Comparison of ENCODE assay signal across 9 cellular contexts in genomic region chr3:42701371-42702065, GRCh38. TPM values are rescaled to one million over a fixed set of nuclear protein-coding genes. Genes with fewer than 3 reads are reported as not detected.
DNase-seq lines count a peak whose midpoint lies in the region; ATAC-seq, FAIRE-seq and TF ChIP-seq lines count a peak whose summit lies in the region.
"Had no signal": no experiment of that assay in that cellular context is flagged by ENCODE, and none has a peak within 500 bp of the region (broad histone marks: within the 10 kb centered on the region; RNA-seq: fewer than 3 reads in every experiment).

No MANE protein-coding gene starts in this region.

- 83% methylated on average over 7 of the region's 15 CpGs for WGBS in A549 (ENCODE audit: missing lambda C conversion rate)
- 4% methylated on average over 15 of the region's 15 CpGs for WGBS in K562 (ENCODE audit: insufficient coverage, low coverage, missing lambda C conversion rate)

- peaks cover 5% of the 10 kb centered on the region for H3K9me1 ChIP-seq in K562 (ENCODE audit: control insufficient read depth, insufficient read depth, low read length)

- H3K27ac ChIP-seq in A549 (no peak overlapping the region), K562 (ENCODE audit: extremely low read depth, low read depth, low read length) (no peak overlapping the region), layer of hippocampus (ENCODE audit: low read depth, low read length) (peak overlapping the region; percentile 98)
- H3K27ac ChIP-seq: BLaER1 treated with 17β-estradiol and CSF1 and Interleukin-3, amounts not matched to agents 10 nM and 100 nM had no signal

- no peak for TF ChIP-seq RAD21 in A549 (conservative IDR thresholded peaks at IDR 0.05 in 1 of 2, IDR thresholded peaks at IDR 0.05 in 1 of 2)
- no peak for TF ChIP-seq RAD21 in K562 (CRISPR knock-in tag; conservative IDR thresholded peaks at IDR 0.05 in 1 of 2, IDR thresholded peaks at IDR 0.05 in 1 of 2)

- H3K9ac ChIP-seq in K562 (ENCODE audit: insufficient read depth in 1 of 2, low read depth in 2 of 2, low read length in 2 of 2): no peak overlapping the region
- H3K9ac ChIP-seq: BLaER1 treated with 17β-estradiol and CSF1 and Interleukin-3, amounts not matched to agents 10 nM and 100 nM had no signal

- TF ChIP-seq CTCF in A549 (IDR thresholded peaks at IDR 0.05): no peak
- TF ChIP-seq CTCF in K562 (IDR thresholded peaks at IDR 0.05 in 2 of 3, conservative IDR thresholded peaks at IDR 0.05 in 1 of 3; ENCODE audit: insufficient read depth in 2 of 3, low read depth in 1 of 3, low read length in 3 of 3): no peak

- H3K4me2 ChIP-seq in A549: no peak overlapping the region
- no peak overlapping the region for H3K4me2 ChIP-seq in K562 (ENCODE audit: insufficient read depth, low read length)
- H3K4me2 ChIP-seq: BLaER1 treated with 17β-estradiol and CSF1 and Interleukin-3, amounts not matched to agents 10 nM and 100 nM had no signal

- no peak for FAIRE-seq in A549 (lab: Jason Lieb, UNC)
- peak; percentile 76 for FAIRE-seq in K562 (lab: Jason Lieb, UNC)

- no peak overlapping the region for H2AFZ ChIP-seq in K562 (ENCODE audit: low read depth, low read length)

- H3K4me3 ChIP-seq in A549 (no peak overlapping the region), K562 (no peak overlapping the region)
- H3K4me3 ChIP-seq: BLaER1 treated with 17β-estradiol and CSF1 and Interleukin-3, amounts not matched to agents 10 nM and 100 nM had no signal

- H3K27me3 ChIP-seq in K562 (ENCODE audit: control insufficient read depth in 2 of 2, insufficient read depth in 2 of 2, low read length in 2 of 2): peaks cover 6 to 36% of the 10 kb centered on the region in 2 experiments
- no peaks in the 10 kb centered on the region for H3K27me3 ChIP-seq in layer of hippocampus (ENCODE audit: control insufficient read depth, insufficient read depth, low read length)
- H3K27me3 ChIP-seq: BLaER1 treated with 17β-estradiol and CSF1 and Interleukin-3, amounts not matched to agents 10 nM and 100 nM had no signal

- no peaks in the 10 kb centered on the region for H3K79me2 ChIP-seq in K562 (ENCODE audit: control insufficient read depth, insufficient read depth, low read length)

- no TSS peak for BruUV-seq in K562 (replicated peaks; lab: Mats Ljungman, UMichigan)

- H3K4me1 ChIP-seq in A549 (no peaks in the 10 kb centered on the region), K562 (replicated peaks in 1 of 2; ENCODE audit: control insufficient read depth in 2 of 2, insufficient read depth in 2 of 2, low read length in 2 of 2) (peaks cover 0 to 17% of the 10 kb centered on the region in 2 experiments; a peak in 1 of 5 replicates)

- CTCF ChIA-PET in A549 (lab: Yijun Ruan, JAX): interaction anchor here (1.0 kb wide), 1 partner anchor 10 kb away, joined by 3 read pairs; no protein-coding TSS in a partner anchor
- CTCF ChIA-PET in K562 (lab: Yijun Ruan, JAX; ENCODE audit: low intra/inter-chr PET ratio): interaction anchor here (0.6 kb wide), 1 partner anchor 129 kb away, joined by 4 read pairs; no protein-coding TSS in a partner anchor

- peaks cover 19% of the 10 kb centered on the region for H4K20me1 ChIP-seq in K562 (replicated peaks; ENCODE audit: control insufficient read depth, insufficient read depth, low read length)

- H3K9me3 ChIP-seq in A549 (no peaks in the 10 kb centered on the region), K562 (replicated peaks; ENCODE audit: control insufficient read depth, insufficient read depth, low read depth, low read length) (no peaks in the 10 kb centered on the region)
- H3K9me3 ChIP-seq: BLaER1 treated with 17β-estradiol and CSF1 and Interleukin-3, amounts not matched to agents 10 nM and 100 nM had no signal

- no peaks in the 10 kb centered on the region for H3K36me3 ChIP-seq in K562 (ENCODE audit: control insufficient read depth, insufficient read depth, low read length)
- H3K36me3 ChIP-seq: BLaER1 treated with 17β-estradiol and CSF1 and Interleukin-3, amounts not matched to agents 10 nM and 100 nM had no signal

- TF ChIP-seq POLR2A in A549 (IDR thresholded peaks at IDR 0.05; ENCODE audit: low read length) (no peak), K562 (conservative IDR thresholded peaks at IDR 0.05) (no peak)

- TF ChIP-seq EP300 in A549 (IDR thresholded peaks at IDR 0.05) (no peak), K562 (IDR thresholded peaks at IDR 0.05; ENCODE audit: low read length) (no peak)

- POLR2A ChIA-PET in A549 (lab: Yijun Ruan, JAX): no interaction called here
- POLR2A ChIA-PET in K562 (lab: Yijun Ruan, JAX): interaction anchor here (0.6 kb wide), 1 partner anchor 9 kb away, joined by 4 read pairs; no protein-coding TSS in a partner anchor

- intact Hi-C loops in K562 (cut with micrococcal nuclease): no loop called here

- ATAC-seq in A549 (peak; percentile 60 to 79; a peak in 5 of 6 replicates), K562 (peak; percentile 93), HG03108 (IDR thresholded peaks at IDR 0.05; ENCODE audit: unreplicated experiment) (no peak), HG03139 (IDR thresholded peaks at IDR 0.05; ENCODE audit: unreplicated experiment) (no peak)

- in situ Hi-C loops in K562 (cut with MboI): no loop called here

- DNase-seq in A549 (ENCODE audit: low read depth in 1 of 2, low spot score in 1 of 2) (peak; percentile 7 to 45), HT-29 (ENCODE audit: low spot score) (peak; percentile 24), UCSD-AML1 (lab: John Stamatoyannopoulos, UW; ENCODE audit: unreplicated experiment) (peak; percentile 75), K562 (ENCODE audit: extremely low read depth in 1 of 4, low spot score in 3 of 4) (peak; percentile 74 to 95 (median 92))
- DNase-seq in stimulated activated CD4-positive, alpha-beta T cell treated with anti-CD3 and anti-CD28 coated beads, Interleukin-4, amount 100 ng/mL, for 24 hours: peak; percentile 56

RNA-seq across cellular contexts. Expression of gene HHATL, which starts 1.1 kb away (rescaled TPM):
- polyA plus RNA-seq in A549 (2011; rRNA removed) (not detected in 2 replicates), A549 (2017; fragmentation: RNase III; extraction: RNeasy Plus Mini Kit Qiagen cat#74134 plus additional on column Dnase treatment) (not detected in 3 replicates), K562 (2011; rRNA removed) (not detected in 2 replicates), K562 (2014; fragmentation: Illumina TruSeq; extraction: Trizol) (not detected in 2 replicates), K562 (2014; fragmentation: Nextera tagmentation; extraction: Ambion mirVana) (not detected), K562 (2014; rRNA removed) (not detected in 2 replicates)
- polyA plus RNA-seq in A549 (2012; cell fraction: cytosol; rRNA removed): not detected in 2 replicates
- polyA plus RNA-seq in A549 (2012; cell fraction: nucleus; rRNA removed): 0.11 and 0.17 TPM in 2 replicates
- polyA minus RNA-seq in A549 (2011; rRNA and poly(A)+ RNA removed): not detected in 2 replicates
- not detected in 2 replicates for total RNA-seq in HT-29 (2014; rRNA removed; shearing (Covaris generic))
- total RNA-seq in K562 (2011; cell fraction: chromatin; rRNA removed; ENCODE audit: low replicate concordance): not detected in 2 replicates
- not detected in 2 replicates for total RNA-seq in K562 (2011; cell fraction: nucleolus; rRNA removed)
- not detected in 2 replicates for total RNA-seq in K562 (2011; cell fraction: nucleoplasm; rRNA removed)
- total RNA-seq in K562 (2014; rRNA removed) (not detected in 2 replicates), K562 (2014; rRNA removed; fragmentation: Illumina TruSeq; extraction: Trizol) (not detected in 2 replicates), K562 (2015; rRNA removed; fragmentation: Illumina TruSeq; extraction: Trizol) (not detected in 2 replicates), K562 (2021) (not detected in 2 replicates)
- polyA plus RNA-seq in K562 (2011; cell fraction: cytosol; rRNA removed): not detected in 2 replicates
- not detected in 2 replicates for polyA plus RNA-seq in K562 (2011; cell fraction: nucleus; rRNA removed)
- not detected in 2 replicates for polyA plus RNA-seq in K562 (2012)
- polyA minus RNA-seq in K562 (2011; rRNA and poly(A)+ RNA removed): not detected in 2 replicates
- polyA minus RNA-seq in K562 (2011; cell fraction: cytosol; rRNA and poly(A)+ RNA removed): not detected in 2 replicates
- polyA minus RNA-seq in K562 (2011; cell fraction: nucleus; rRNA and poly(A)+ RNA removed): not detected in 2 replicates

RNA-seq across cellular contexts. Expression of gene KLHL40, which starts 16.2 kb away (rescaled TPM):
- not detected in 2 replicates for polyA plus RNA-seq in A549 (2011; rRNA removed)
- not detected in 2 replicates for polyA plus RNA-seq in A549 (2012; cell fraction: cytosol; rRNA removed)
- not detected in 2 replicates for polyA plus RNA-seq in A549 (2012; cell fraction: nucleus; rRNA removed)
- not detected in 3 replicates for polyA plus RNA-seq in A549 (2017; fragmentation: RNase III; extraction: RNeasy Plus Mini Kit Qiagen cat#74134 plus additional on column Dnase treatment)
- polyA minus RNA-seq in A549 (2011; rRNA and poly(A)+ RNA removed): not detected in 2 replicates
- not detected in 2 replicates for total RNA-seq in HT-29 (2014; rRNA removed; shearing (Covaris generic))
- total RNA-seq in K562 (2011; cell fraction: chromatin; rRNA removed; ENCODE audit: low replicate concordance): not detected in 2 replicates
- total RNA-seq in K562 (2011; cell fraction: nucleolus; rRNA removed): not detected in 2 replicates
- not detected in 2 replicates for total RNA-seq in K562 (2011; cell fraction: nucleoplasm; rRNA removed)
- total RNA-seq in K562 (2014; rRNA removed): not detected in 2 replicates
- not detected in 2 replicates for total RNA-seq in K562 (2014; rRNA removed; fragmentation: Illumina TruSeq; extraction: Trizol)
- total RNA-seq in K562 (2015; rRNA removed; fragmentation: Illumina TruSeq; extraction: Trizol): not detected in 2 replicates
- not detected in 2 replicates for total RNA-seq in K562 (2021)
- polyA plus RNA-seq in K562 (2011; rRNA removed): not detected in 2 replicates
- polyA plus RNA-seq in K562 (2011; cell fraction: cytosol; rRNA removed): not detected in 2 replicates
- polyA plus RNA-seq in K562 (2011; cell fraction: nucleus; rRNA removed): not detected in 2 replicates
- polyA plus RNA-seq in K562 (2012): not detected in 2 replicates
- polyA plus RNA-seq in K562 (2014; fragmentation: Illumina TruSeq; extraction: Trizol): not detected in 2 replicates
- polyA plus RNA-seq in K562 (2014; fragmentation: Nextera tagmentation; extraction: Ambion mirVana): not detected
- polyA plus RNA-seq in K562 (2014; rRNA removed): not detected in 2 replicates
- not detected in 2 replicates for polyA minus RNA-seq in K562 (2011; rRNA and poly(A)+ RNA removed)
- polyA minus RNA-seq in K562 (2011; cell fraction: cytosol; rRNA and poly(A)+ RNA removed): not detected in 2 replicates
- not detected in 2 replicates for polyA minus RNA-seq in K562 (2011; cell fraction: nucleus; rRNA and poly(A)+ RNA removed)

RNA-seq across cellular contexts. Expression of gene ZBTB47, which starts 48.0 kb away (rescaled TPM):
- polyA plus RNA-seq in A549 (2011; rRNA removed) (2.5 and 3.0 TPM in 2 replicates), A549 (2017; fragmentation: RNase III; extraction: RNeasy Plus Mini Kit Qiagen cat#74134 plus additional on column Dnase treatment) (5.2 to 7.1 TPM (median 6.8 TPM) in 3 replicates), K562 (2011; rRNA removed) (1.7 and 2.2 TPM in 2 replicates), K562 (2014; fragmentation: Illumina TruSeq; extraction: Trizol) (1.6 and 2.3 TPM in 2 replicates), K562 (2014; fragmentation: Nextera tagmentation; extraction: Ambion mirVana) (under 1 TPM in 1 of 2 experiments, not detected in 1; 0.11 TPM), K562 (2014; rRNA removed) (2.7 and 2.9 TPM in 2 replicates)
- 3.8 and 5.1 TPM in 2 replicates for polyA plus RNA-seq in A549 (2012; cell fraction: cytosol; rRNA removed)
- 9.6 and 12.8 TPM in 2 replicates for polyA plus RNA-seq in A549 (2012; cell fraction: nucleus; rRNA removed)
- 6.3 and 8.0 TPM in 2 replicates for polyA minus RNA-seq in A549 (2011; rRNA and poly(A)+ RNA removed)
- 1.1 TPM in 2 replicates for total RNA-seq in HT-29 (2014; rRNA removed; shearing (Covaris generic))
- 2.9 and 11.3 TPM in 2 replicates for total RNA-seq in K562 (2011; cell fraction: chromatin; rRNA removed; ENCODE audit: low replicate concordance)
- total RNA-seq in K562 (2011; cell fraction: nucleolus; rRNA removed): 7.5 and 7.8 TPM in 2 replicates
- total RNA-seq in K562 (2011; cell fraction: nucleoplasm; rRNA removed): 5.3 and 5.7 TPM in 2 replicates
- total RNA-seq in K562 (2014; rRNA removed) (3.4 and 5.0 TPM in 2 replicates), K562 (2014; rRNA removed; fragmentation: Illumina TruSeq; extraction: Trizol) (0.45 and 0.58 TPM in 2 replicates), K562 (2015; rRNA removed; fragmentation: Illumina TruSeq; extraction: Trizol) (1.8 and 1.9 TPM in 2 replicates), K562 (2021) (2.9 and 4.6 TPM in 2 replicates)
- 1.8 and 3.3 TPM in 2 replicates for polyA plus RNA-seq in K562 (2011; cell fraction: cytosol; rRNA removed)
- 4.4 and 8.8 TPM in 2 replicates for polyA plus RNA-seq in K562 (2011; cell fraction: nucleus; rRNA removed)
- 1.8 and 2.8 TPM in 2 replicates for polyA plus RNA-seq in K562 (2012)
- polyA minus RNA-seq in K562 (2011; rRNA and poly(A)+ RNA removed): 1.8 and 2.8 TPM in 2 replicates
- polyA minus RNA-seq in K562 (2011; cell fraction: cytosol; rRNA and poly(A)+ RNA removed): 2.0 and 2.1 TPM in 2 replicates
- 5.9 and 7.1 TPM in 2 replicates for polyA minus RNA-seq in K562 (2011; cell fraction: nucleus; rRNA and poly(A)+ RNA removed)

Comparison
In these comparisons a context has a peak if more than half of its experiments do, and no peak if none do; other contexts are left out.
1. ATAC-seq: peak in A549 (2 of 2) and K562 (single experiment); none in HG03108 (single experiment) and HG03139 (single experiment).
2. DNase-seq: peak in every context shown above with its lines; median percentile 92 in K562; 75 in UCSD-AML1; 56 in stimulated activated CD4-positive, alpha-beta T cell treated with anti-CD3 and anti-CD28 coated beads, Interleukin-4, amount 100 ng/mL, for 24 hours; 26 in A549; 24 in HT-29.
3. Of the 35 proteins assayed by ChIP-seq in both K562 and A549: peak only in K562: EHMT2, HDAC2, HMGXB4, MAX, MAZ and NR3C1; only in A549: none; in both: REST; in neither: 27; mixed calls (peak in some experiments, not most) for 1.